ENCODE assay signal across 8 cellular contexts in genomic region chr3:44235604-44236484, GRCh38. TPM values are rescaled to one million over a fixed set of nuclear protein-coding genes. Genes with fewer than 3 reads are reported as not detected.
DNase-seq lines count a peak whose midpoint lies in the region; ATAC-seq, FAIRE-seq and TF ChIP-seq lines count a peak whose summit lies in the region.

No MANE protein-coding gene starts in this region.

- POLR2A ChIA-PET in A673 (lab: Charles Lee; ENCODE audit: low non-redundant PET): no interaction called here

- no peaks in the 10 kb centered on the region for H3K36me3 Mint-ChIP-seq in activated naive CD8-positive, alpha-beta T cell treated with anti-CD3 and anti-CD28 coated beads, Interleukin-2, amount 50 U/mL, for 24 hours (ENCODE audit: low read depth)

- CTCF ChIA-PET in A673 (lab: Charles Lee): interaction anchor here (0.7 kb wide), 1 partner anchor 693 kb away, joined by 3 read pairs; no protein-coding TSS in a partner anchor

- ATAC-seq in GM18498 (IDR thresholded peaks at IDR 0.05; ENCODE audit: unreplicated experiment): peak; percentile 76
- peak; percentile 71 for ATAC-seq in activated naive CD8-positive, alpha-beta T cell treated with anti-CD3 and anti-CD28 coated beads, Interleukin-2, amount 50 U/mL, for 24 hours

- H3K4me1 Mint-ChIP-seq in activated naive CD8-positive, alpha-beta T cell treated with anti-CD3 and anti-CD28 coated beads, Interleukin-2, amount 50 U/mL, for 24 hours: peaks cover 11% of the 10 kb centered on the region

- intact Hi-C loops in A673 (cut with micrococcal nuclease; ENCODE audit: unreplicated experiment): no loop called here

- no TSS peak for BruUV-seq in A673 (replicated peaks; lab: Mats Ljungman, UMichigan)

- H3K4me1 ChIP-seq in A673 (ENCODE audit: insufficient read depth, low read length, poor library complexity, severe bottlenecking) (no peaks in the 10 kb centered on the region), cardiac muscle cell (ENCODE audit: low read depth) (peaks cover 5% of the 10 kb centered on the region)

- H3K36me3 ChIP-seq in A673 (ENCODE audit: insufficient read depth, low read length, poor library complexity, severe bottlenecking): no peaks in the 10 kb centered on the region
- no peaks in the 10 kb centered on the region for H3K36me3 ChIP-seq in cardiac muscle cell

- H3K27ac ChIP-seq in A673 (ENCODE audit: low read depth, low read length, poor library complexity, severe bottlenecking) (no peak overlapping the region), cardiac muscle cell (no peak overlapping the region)

- DNase-seq in A673 (ENCODE audit: low spot score) (peak; percentile 85), LoVo (ENCODE audit: low spot score) (peak; percentile 86), SK-N-DZ (ENCODE audit: low spot score) (peak; percentile 61), cardiac muscle cell (ENCODE audit: low read depth in 1 of 2, low spot score in 1 of 2) (peak; percentile 87 to 93), pons (ENCODE audit: low spot score) (peak; percentile 70), urothelium cell line (ENCODE audit: low spot score) (peak; percentile 78)
- DNase-seq in activated naive CD8-positive, alpha-beta T cell treated with anti-CD3 and anti-CD28 coated beads, Interleukin-2, amount 50 U/mL, for 24 hours: peak; percentile 34

- H3K4me3 Mint-ChIP-seq in activated naive CD8-positive, alpha-beta T cell treated with anti-CD3 and anti-CD28 coated beads, Interleukin-2, amount 50 U/mL, for 24 hours: no peak overlapping the region

- no peak overlapping the region for H3K27ac Mint-ChIP-seq in activated naive CD8-positive, alpha-beta T cell treated with anti-CD3 and anti-CD28 coated beads, Interleukin-2, amount 50 U/mL, for 24 hours

- H3K27me3 Mint-ChIP-seq in activated naive CD8-positive, alpha-beta T cell treated with anti-CD3 and anti-CD28 coated beads, Interleukin-2, amount 50 U/mL, for 24 hours: peaks cover 2% of the 10 kb centered on the region

- no peaks in the 10 kb centered on the region for H3K27me3 ChIP-seq in A673 (replicated peaks; ENCODE audit: insufficient read depth, low read depth, low read length, poor library complexity)
- H3K27me3 ChIP-seq in cardiac muscle cell: no peaks in the 10 kb centered on the region

- TF ChIP-seq CTCF in A673 (conservative IDR thresholded peaks at IDR 0.05; ENCODE audit: low read depth, low read length) (peak; percentile 67), cardiac muscle cell (IDR thresholded peaks at IDR 0.05; ENCODE audit: low read depth, low read length) (peak; percentile 77)

- H3K4me3 ChIP-seq in A673 (ENCODE audit: low read depth, low read length, poor library complexity, severe bottlenecking) (no peak overlapping the region), cardiac muscle cell (no peak overlapping the region)

- no peak for FAIRE-seq in urothelium cell line (lab: Jason Lieb, UNC)

- H3K9me3 Mint-ChIP-seq in activated naive CD8-positive, alpha-beta T cell treated with anti-CD3 and anti-CD28 coated beads, Interleukin-2, amount 50 U/mL, for 24 hours: no peaks in the 10 kb centered on the region

- H3K9me3 ChIP-seq in A673 (ENCODE audit: low read depth, low read length, poor library complexity, severe bottlenecking) (no peaks in the 10 kb centered on the region), cardiac muscle cell (ENCODE audit: low read depth) (no peaks in the 10 kb centered on the region)

RNA-seq across cellular contexts. Expression of gene TOPAZ1, which starts 5.8 kb away (rescaled TPM):
- total RNA-seq in A673 (2021): not detected in 2 replicates
- polyA plus RNA-seq in SK-N-DZ (2014; cell fraction: cytosol; rRNA removed): not detected in 2 replicates
- not detected in 2 replicates for polyA plus RNA-seq in SK-N-DZ (2014; cell fraction: nucleus; rRNA removed)
- total RNA-seq in cardiac muscle cell: not detected in 2 replicates
- polyA plus RNA-seq in cardiac muscle cell: not detected in 2 replicates

Comparison
In these comparisons a context has a peak if more than half of its experiments do, and no peak if none do; other contexts are left out.
1. DNase-seq: peak in every context shown above with its lines; median percentile 90 in cardiac muscle cell; 86 in LoVo; 85 in A673; 78 in urothelium cell line; 70 in pons; 61 in SK-N-DZ; 34 in activated naive CD8-positive, alpha-beta T cell treated with anti-CD3 and anti-CD28 coated beads, Interleukin-2, amount 50 U/mL, for 24 hours.